19 cellular contexts compared by ENCODE assay signal in genomic region chr3:48750906-48751305, GRCh38. TPM values are rescaled to one million over a fixed set of nuclear protein-coding genes. Genes with fewer than 3 reads are reported as not detected.
DNase-seq lines count a peak whose midpoint lies in the region; ATAC-seq lines count a peak whose summit lies in the region.
"Had no signal": no experiment of that assay in that cellular context is flagged by ENCODE, and none has a peak within 500 bp of the region (broad histone marks: within the 10 kb centered on the region; RNA-seq: fewer than 3 reads in every experiment).

No MANE protein-coding gene starts in this region.

- H3K27ac ChIP-seq in angular gyrus (ENCODE audit: low read depth, low read length): peak overlapping the region; percentile 44
- H3K27ac ChIP-seq: 22Rv1; BLaER1 treated with 17β-estradiol and CSF1 and Interleukin-3, amounts not matched to agents 10 nM and 100 nM had no signal

- DNase-seq in NOMO-1 treated with DMSO at 0.1 percent for 48 hours (lab: John Stamatoyannopoulos, UW; ENCODE audit: unreplicated experiment): peak; percentile 63
- no peak for DNase-seq in NOMO-1 treated with dmso at 0.1 percent for 144 hours (lab: John Stamatoyannopoulos, UW; ENCODE audit: unreplicated experiment)
- DNase-seq in left colon: no peak
- DNase-seq in AG08395 (ENCODE audit: low spot score): no peak
- DNase-seq in amygdala (lab: John Stamatoyannopoulos, UW): no peak
- DNase-seq: COR-L47, DMS153, KG1, MG63, NCI-H1417 treated with DMSO at 0.1 percent for 48 hours, NCI-H2081, NCI-H226, NCI-H526 treated with DMSO at 0.1 percent for 48 hours had no signal

- peak; percentile 13 for ATAC-seq in left colon
- ATAC-seq in GM21360 (IDR thresholded peaks at IDR 0.05; ENCODE audit: unreplicated experiment): no peak
- ATAC-seq in GM21576 (IDR thresholded peaks at IDR 0.05; ENCODE audit: unreplicated experiment): no peak
- ATAC-seq: GM23338 had no signal

- intact Hi-C loops in left colon (cut with DNase I, micrococcal nuclease): no loop called here

RNA-seq across cellular contexts. Expression of gene IP6K2, which starts 33.9 kb away (rescaled TPM):
- total RNA-seq in left colon: 100 to 1,000 TPM; 112 to 128 TPM
